In the genomic region with DNA sequence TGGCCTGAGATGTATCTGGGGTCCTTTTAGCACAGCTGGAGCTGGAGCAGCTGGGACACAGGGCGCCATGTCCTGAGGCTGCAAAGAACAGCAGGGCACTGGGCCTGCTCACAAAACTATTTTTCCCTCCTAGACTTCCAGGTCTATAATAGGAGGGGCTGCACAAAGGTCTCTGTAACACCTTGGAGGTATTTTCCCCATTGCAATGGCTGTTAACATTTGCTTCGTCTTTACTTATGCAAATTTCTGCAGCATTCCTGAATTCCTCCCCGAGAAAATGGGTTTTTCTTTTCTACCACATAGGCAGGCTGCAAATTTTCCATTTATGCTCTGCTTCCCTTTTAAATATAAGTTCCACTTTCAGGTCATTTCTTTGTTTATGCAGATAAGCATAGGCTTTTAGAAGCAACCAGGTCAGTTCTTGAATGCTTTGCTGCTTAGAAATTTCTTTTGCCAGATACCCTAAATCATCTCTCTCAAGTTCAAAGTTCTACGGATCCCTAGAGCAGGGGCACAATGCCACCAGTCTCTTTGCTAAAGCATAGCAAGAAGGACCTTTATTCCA, we compare ENCODE assay signal across 1 cellular context.
TF ChIP-seq lines count a peak whose summit lies in the region.

No MANE protein-coding gene starts in this region.

TF ChIP-seq in HepG2, 621 proteins besides CTCF, POLR2A, EP300 and RAD21 (continued from another document):
- TF ChIP-seq, protein P1, sequence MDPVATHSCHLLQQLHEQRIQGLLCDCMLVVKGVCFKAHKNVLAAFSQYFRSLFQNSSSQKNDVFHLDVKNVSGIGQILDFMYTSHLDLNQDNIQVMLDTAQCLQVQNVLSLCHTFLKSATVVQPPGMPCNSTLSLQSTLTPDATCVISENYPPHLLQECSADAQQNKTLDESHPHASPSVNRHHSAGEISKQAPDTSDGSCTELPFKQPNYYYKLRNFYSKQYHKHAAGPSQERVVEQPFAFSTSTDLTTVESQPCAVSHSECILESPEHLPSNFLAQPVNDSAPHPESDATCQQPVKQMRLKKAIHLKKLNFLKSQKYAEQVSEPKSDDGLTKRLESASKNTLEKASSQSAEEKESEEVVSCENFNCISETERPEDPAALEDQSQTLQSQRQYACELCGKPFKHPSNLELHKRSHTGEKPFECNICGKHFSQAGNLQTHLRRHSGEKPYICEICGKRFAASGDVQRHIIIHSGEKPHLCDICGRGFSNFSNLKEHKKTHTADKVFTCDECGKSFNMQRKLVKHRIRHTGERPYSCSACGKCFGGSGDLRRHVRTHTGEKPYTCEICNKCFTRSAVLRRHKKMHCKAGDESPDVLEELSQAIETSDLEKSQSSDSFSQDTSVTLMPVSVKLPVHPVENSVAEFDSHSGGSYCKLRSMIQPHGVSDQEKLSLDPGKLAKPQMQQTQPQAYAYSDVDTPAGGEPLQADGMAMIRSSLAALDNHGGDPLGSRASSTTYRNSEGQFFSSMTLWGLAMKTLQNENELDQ (CRISPR knock-in tag; IDR thresholded peaks at IDR 0.05; ENCODE audit: borderline replicate concordance): no peak
- TF ChIP-seq STAG1 (CRISPR knock-in tag; IDR thresholded peaks at IDR 0.05): no peak
- TF ChIP-seq ZNF180 (CRISPR knock-in tag; IDR thresholded peaks at IDR 0.05; ENCODE audit: borderline replicate concordance, low read depth): no peak
- TF ChIP-seq, protein P2, sequence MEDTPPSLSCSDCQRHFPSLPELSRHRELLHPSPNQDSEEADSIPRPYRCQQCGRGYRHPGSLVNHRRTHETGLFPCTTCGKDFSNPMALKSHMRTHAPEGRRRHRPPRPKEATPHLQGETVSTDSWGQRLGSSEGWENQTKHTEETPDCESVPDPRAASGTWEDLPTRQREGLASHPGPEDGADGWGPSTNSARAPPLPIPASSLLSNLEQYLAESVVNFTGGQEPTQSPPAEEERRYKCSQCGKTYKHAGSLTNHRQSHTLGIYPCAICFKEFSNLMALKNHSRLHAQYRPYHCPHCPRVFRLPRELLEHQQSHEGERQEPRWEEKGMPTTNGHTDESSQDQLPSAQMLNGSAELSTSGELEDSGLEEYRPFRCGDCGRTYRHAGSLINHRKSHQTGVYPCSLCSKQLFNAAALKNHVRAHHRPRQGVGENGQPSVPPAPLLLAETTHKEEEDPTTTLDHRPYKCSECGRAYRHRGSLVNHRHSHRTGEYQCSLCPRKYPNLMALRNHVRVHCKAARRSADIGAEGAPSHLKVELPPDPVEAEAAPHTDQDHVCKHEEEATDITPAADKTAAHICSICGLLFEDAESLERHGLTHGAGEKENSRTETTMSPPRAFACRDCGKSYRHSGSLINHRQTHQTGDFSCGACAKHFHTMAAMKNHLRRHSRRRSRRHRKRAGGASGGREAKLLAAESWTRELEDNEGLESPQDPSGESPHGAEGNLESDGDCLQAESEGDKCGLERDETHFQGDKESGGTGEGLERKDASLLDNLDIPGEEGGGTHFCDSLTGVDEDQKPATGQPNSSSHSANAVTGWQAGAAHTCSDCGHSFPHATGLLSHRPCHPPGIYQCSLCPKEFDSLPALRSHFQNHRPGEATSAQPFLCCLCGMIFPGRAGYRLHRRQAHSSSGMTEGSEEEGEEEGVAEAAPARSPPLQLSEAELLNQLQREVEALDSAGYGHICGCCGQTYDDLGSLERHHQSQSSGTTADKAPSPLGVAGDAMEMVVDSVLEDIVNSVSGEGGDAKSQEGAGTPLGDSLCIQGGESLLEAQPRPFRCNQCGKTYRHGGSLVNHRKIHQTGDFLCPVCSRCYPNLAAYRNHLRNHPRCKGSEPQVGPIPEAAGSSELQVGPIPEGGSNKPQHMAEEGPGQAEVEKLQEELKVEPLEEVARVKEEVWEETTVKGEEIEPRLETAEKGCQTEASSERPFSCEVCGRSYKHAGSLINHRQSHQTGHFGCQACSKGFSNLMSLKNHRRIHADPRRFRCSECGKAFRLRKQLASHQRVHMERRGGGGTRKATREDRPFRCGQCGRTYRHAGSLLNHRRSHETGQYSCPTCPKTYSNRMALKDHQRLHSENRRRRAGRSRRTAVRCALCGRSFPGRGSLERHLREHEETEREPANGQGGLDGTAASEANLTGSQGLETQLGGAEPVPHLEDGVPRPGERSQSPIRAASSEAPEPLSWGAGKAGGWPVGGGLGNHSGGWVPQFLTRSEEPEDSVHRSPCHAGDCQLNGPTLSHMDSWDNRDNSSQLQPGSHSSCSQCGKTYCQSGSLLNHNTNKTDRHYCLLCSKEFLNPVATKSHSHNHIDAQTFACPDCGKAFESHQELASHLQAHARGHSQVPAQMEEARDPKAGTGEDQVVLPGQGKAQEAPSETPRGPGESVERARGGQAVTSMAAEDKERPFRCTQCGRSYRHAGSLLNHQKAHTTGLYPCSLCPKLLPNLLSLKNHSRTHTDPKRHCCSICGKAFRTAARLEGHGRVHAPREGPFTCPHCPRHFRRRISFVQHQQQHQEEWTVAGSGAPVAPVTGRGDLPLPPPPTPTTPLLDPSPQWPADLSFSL (CRISPR knock-in tag; IDR thresholded peaks at IDR 0.05): no peak
